Comparison of ENCODE assay signal across 23 cellular contexts in the genomic region with DNA sequence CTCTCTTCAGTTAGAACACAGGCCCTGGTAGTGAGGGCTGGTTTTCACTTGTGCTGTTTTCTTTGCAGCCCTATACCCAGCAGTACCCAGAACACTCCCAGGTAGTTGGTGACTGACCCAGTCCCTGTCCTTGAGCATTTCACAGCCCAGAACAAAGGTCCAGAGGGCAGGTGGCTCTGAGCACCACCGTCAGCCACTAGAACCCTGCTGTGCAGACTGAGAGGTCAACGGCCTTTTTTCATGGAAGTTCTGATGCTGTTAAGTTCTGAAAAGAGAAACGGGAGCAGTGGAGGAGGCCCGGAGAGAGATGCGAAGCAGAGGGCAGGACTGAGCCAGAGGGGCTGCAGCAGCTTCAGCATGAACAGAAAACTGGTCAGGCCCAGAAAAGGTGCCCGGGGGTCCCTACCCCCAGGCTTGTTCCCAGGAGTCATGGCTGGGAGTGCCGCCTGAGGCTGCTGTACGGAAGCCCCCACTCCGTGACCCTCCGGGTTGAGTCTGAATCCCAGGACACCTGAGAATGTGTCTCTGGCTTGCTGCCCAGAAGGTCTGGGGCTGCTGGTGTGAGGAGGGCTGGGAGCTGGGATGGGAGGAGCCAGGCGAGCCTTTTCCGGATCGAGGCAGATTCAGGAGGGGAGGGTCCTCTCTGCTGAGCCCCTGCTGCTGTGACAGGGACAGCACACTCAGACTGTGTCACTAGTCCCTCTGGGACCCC. TPM values are rescaled to one million over a fixed set of nuclear protein-coding genes. Genes with fewer than 3 reads are reported as not detected.
A peak's percentile ranks its signal among the peaks of the same experiment; 100 is the strongest.
DNase-seq lines count a peak whose midpoint lies in the region; ATAC-seq and TF ChIP-seq lines count a peak whose summit lies in the region.
"Had no signal": no experiment of that assay in that cellular context is flagged by ENCODE, and none has a peak within 500 bp of the region (broad histone marks: within the 10 kb centered on the region; RNA-seq: fewer than 3 reads in every experiment).

No MANE protein-coding gene starts in this region.

- no peak overlapping the region for H3K27ac ChIP-seq in effector memory CD4-positive, alpha-beta T cell (ENCODE audit: insufficient read depth, low read length, poor library complexity, severe bottlenecking)
- H3K27ac ChIP-seq: SK-N-MC had no signal

- H3K36me3 Mint-ChIP-seq in activated CD4-positive, alpha-beta T cell treated with anti-CD3 and anti-CD28 coated beads, Interleukin-2, amount 10 ng/mL, durations not matched to agents 7 days and 5 days (ENCODE audit: low read depth) = peaks cover 66% of the 10 kb centered on the region
- H3K36me3 Mint-ChIP-seq in Calu3 (ENCODE audit: insufficient read depth, unreplicated experiment) = peaks cover 80% of the 10 kb centered on the region
- H3K36me3 Mint-ChIP-seq in activated naive CD8-positive, alpha-beta T cell treated with anti-CD3 and anti-CD28 coated beads, Interleukin-2, amount 10 ng/mL, durations not matched to agents 7 days and 5 days = peaks cover 40% of the 10 kb centered on the region
- peaks cover 30% of the 10 kb centered on the region for H3K36me3 Mint-ChIP-seq in mesothelial cell of epicardium

- H3K4me1 ChIP-seq in effector memory CD4-positive, alpha-beta T cell (ENCODE audit: control insufficient read depth, insufficient read depth, low read length, poor library complexity, severe bottlenecking) = peaks cover 47% of the 10 kb centered on the region

- BruUV-seq in Calu3 (replicated peaks; lab: Mats Ljungman, UMichigan) = no TSS peak

- H3K27me3 ChIP-seq in effector memory CD4-positive, alpha-beta T cell (replicated peaks; ENCODE audit: control insufficient read depth, insufficient read depth, low read length, poor library complexity, severe bottlenecking) = no peaks in the 10 kb centered on the region

- no peaks in the 10 kb centered on the region for H3K9me3 ChIP-seq in effector memory CD4-positive, alpha-beta T cell (ENCODE audit: control insufficient read depth, low read length)

- POLR2A ChIA-PET in activated CD4-positive, alpha-beta T cell treated with anti-CD3 and anti-CD28 coated beads, Interleukin-2, amount 10 ng/mL, durations not matched to agents 7 days and 5 days (lab: Charles Lee) = no interaction called here
- POLR2A ChIA-PET in activated naive CD8-positive, alpha-beta T cell treated with anti-CD3 and anti-CD28 coated beads, Interleukin-2, amount 10 ng/mL, durations not matched to agents 7 days and 5 days (lab: Charles Lee) = interaction anchor here (0.9 kb wide), 1 partner anchor 31 kb away, joined by 5 read pairs; no protein-coding TSS in a partner anchor

- peaks cover 82% of the 10 kb centered on the region for H3K36me3 ChIP-seq in effector memory CD4-positive, alpha-beta T cell (ENCODE audit: control insufficient read depth, insufficient read depth, low read length)

- no peaks in the 10 kb centered on the region for H3K27me3 Mint-ChIP-seq in activated CD4-positive, alpha-beta T cell treated with anti-CD3 and anti-CD28 coated beads, Interleukin-2, amount 10 ng/mL, durations not matched to agents 7 days and 5 days
- H3K27me3 Mint-ChIP-seq in Calu3 (ENCODE audit: unreplicated experiment) (no peaks in the 10 kb centered on the region), mesothelial cell of epicardium (ENCODE audit: low read depth) (no peaks in the 10 kb centered on the region)
- H3K27me3 Mint-ChIP-seq in activated naive CD8-positive, alpha-beta T cell treated with anti-CD3 and anti-CD28 coated beads, Interleukin-2, amount 10 ng/mL, durations not matched to agents 7 days and 5 days = no peaks in the 10 kb centered on the region
- H3K27me3 Mint-ChIP-seq: CD4-positive, CD25-positive, alpha-beta regulatory T cell had no signal

- H3K4me1 Mint-ChIP-seq in activated CD4-positive, alpha-beta T cell treated with anti-CD3 and anti-CD28 coated beads, Interleukin-2, amount 10 ng/mL, durations not matched to agents 7 days and 5 days = peaks cover 47% of the 10 kb centered on the region
- H3K4me1 Mint-ChIP-seq in Calu3 (ENCODE audit: low read depth, unreplicated experiment) = no peaks in the 10 kb centered on the region
- H3K4me1 Mint-ChIP-seq in activated naive CD8-positive, alpha-beta T cell treated with anti-CD3 and anti-CD28 coated beads, Interleukin-2, amount 10 ng/mL, durations not matched to agents 7 days and 5 days = peaks cover 19% of the 10 kb centered on the region
- peaks cover 9% of the 10 kb centered on the region for H3K4me1 Mint-ChIP-seq in mesothelial cell of epicardium

- no peak for ATAC-seq in activated naive CD8-positive, alpha-beta T cell treated with anti-CD3 and anti-CD28 coated beads, Interleukin-2, amount 10 ng/mL, durations not matched to agents 7 days and 5 days (ENCODE audit: low read depth)
- ATAC-seq in GM19467 (IDR thresholded peaks at IDR 0.05; ENCODE audit: unreplicated experiment) = no peak

- H3K4me3 ChIP-seq in effector memory CD4-positive, alpha-beta T cell (ENCODE audit: insufficient read depth, low read depth, low read length, poor library complexity, severe bottlenecking) = no peak overlapping the region
- H3K4me3 ChIP-seq: SK-N-MC had no signal

- CTCF ChIA-PET in activated CD4-positive, alpha-beta T cell treated with anti-CD3 and anti-CD28 coated beads, Interleukin-2, amount 10 ng/mL, durations not matched to agents 7 days and 5 days (lab: Charles Lee) = interaction anchor here (0.6 to 1.5 kb wide), 3 partner anchors 20 to 71 kb away, joined by 3 to 6 read pairs (median 3); no protein-coding TSS in a partner anchor
- CTCF ChIA-PET in Calu3 (lab: Charles Lee) = interaction anchor here (0.6 to 0.7 kb wide), 2 partner anchors 48 to 153 kb away, joined by 4 to 7 read pairs; no protein-coding TSS in a partner anchor

- H3K27ac Mint-ChIP-seq in activated CD4-positive, alpha-beta T cell treated with anti-CD3 and anti-CD28 coated beads, Interleukin-2, amount 10 ng/mL, durations not matched to agents 7 days and 5 days = peak overlapping the region; percentile 36
- H3K27ac Mint-ChIP-seq in Calu3 (ENCODE audit: unreplicated experiment) (peak overlapping the region; percentile 37), mesothelial cell of epicardium (peak overlapping the region; percentile 69)
- H3K27ac Mint-ChIP-seq in activated naive CD8-positive, alpha-beta T cell treated with anti-CD3 and anti-CD28 coated beads, Interleukin-2, amount 10 ng/mL, durations not matched to agents 7 days and 5 days = peak overlapping the region; percentile 13
- H3K27ac Mint-ChIP-seq: CD4-positive, CD25-positive, alpha-beta regulatory T cell had no signal

- H3K9me3 Mint-ChIP-seq in activated CD4-positive, alpha-beta T cell treated with anti-CD3 and anti-CD28 coated beads, Interleukin-2, amount 10 ng/mL, durations not matched to agents 7 days and 5 days = no peaks in the 10 kb centered on the region
- H3K9me3 Mint-ChIP-seq in Calu3 (ENCODE audit: low read depth, unreplicated experiment) (no peaks in the 10 kb centered on the region), mesothelial cell of epicardium (no peaks in the 10 kb centered on the region)
- H3K9me3 Mint-ChIP-seq in activated naive CD8-positive, alpha-beta T cell treated with anti-CD3 and anti-CD28 coated beads, Interleukin-2, amount 10 ng/mL, durations not matched to agents 7 days and 5 days = no peaks in the 10 kb centered on the region
- H3K9me3 Mint-ChIP-seq: CD4-positive, CD25-positive, alpha-beta regulatory T cell had no signal

- no peak for TF ChIP-seq CTCF in Calu3 (IDR thresholded peaks at IDR 0.05; ENCODE audit: unreplicated experiment)
- TF ChIP-seq CTCF in mesothelial cell of epicardium (IDR thresholded peaks at IDR 0.05; ENCODE audit: unreplicated experiment) = no peak

- no peak overlapping the region for H3K4me3 Mint-ChIP-seq in activated CD4-positive, alpha-beta T cell treated with anti-CD3 and anti-CD28 coated beads, Interleukin-2, amount 10 ng/mL, durations not matched to agents 7 days and 5 days
- no peak overlapping the region for H3K4me3 Mint-ChIP-seq in Calu3 (ENCODE audit: low read depth, unreplicated experiment)
- no peak overlapping the region for H3K4me3 Mint-ChIP-seq in activated naive CD8-positive, alpha-beta T cell treated with anti-CD3 and anti-CD28 coated beads, Interleukin-2, amount 10 ng/mL, durations not matched to agents 7 days and 5 days
- no peak overlapping the region for H3K4me3 Mint-ChIP-seq in mesothelial cell of epicardium

- DNase-seq in activated CD4-positive, alpha-beta T cell treated with anti-CD3 and anti-CD28 coated beads, Interleukin-2, amount 10 ng/mL, durations not matched to agents 7 days and 5 days = no peak
- no peak for DNase-seq in activated CD4-positive, alpha-beta T cell treated with anti-CD3 and anti-CD28 coated beads for 48 hours
- DNase-seq in Calu3 (no peak), mesothelial cell of epicardium (ENCODE audit: low spot score in 2 of 2, unreplicated experiment in 2 of 2) (peak in 1 of 2 experiments; percentile 56), hippocampal formation (lab: John Stamatoyannopoulos, UW) (no peak)
- DNase-seq in activated naive CD8-positive, alpha-beta T cell treated with anti-CD3 and anti-CD28 coated beads, Interleukin-2, amount 10 ng/mL, durations not matched to agents 7 days and 5 days = no peak
- no peak for DNase-seq in effector memory CD4-positive, alpha-beta T cell
- DNase-seq: activated CD4-positive, CD25-positive, alpha-beta regulatory T cell treated with anti-CD3 and anti-CD28 coated beads, Interleukin-2, amount 50 U/mL, for 72 hours; activated naive CD4-positive, alpha-beta T cell treated with Interleukin-2 at 50 U/mL for 16 hours; CD4-positive, CD25-positive, alpha-beta regulatory T cell; DND-41; HCEC 1CT; head of caudate nucleus; islet precursor cell; Kasumi-1; midbrain; NCI-H146; NCI-H510A; OCI-M1; stimulated activated CD4-positive, alpha-beta T cell treated with anti-CD3 and anti-CD28 coated beads, Interleukin-2, amount 100 ng/mL, for 24 hours; T1000 had no signal

- intact Hi-C loops in Calu3 (cut with micrococcal nuclease; ENCODE audit: unreplicated experiment) = no loop called here

RNA-seq across cellular contexts. Expression of gene ZNF276, which starts 8.7 kb away (rescaled TPM):
- total RNA-seq in activated CD4-positive, alpha-beta T cell treated with anti-CD3 and anti-CD28 coated beads, Interleukin-2, amount 10 ng/mL, durations not matched to agents 7 days and 5 days = 10 to 100 TPM; 79.5 to 96.5 TPM
- total RNA-seq in Calu3 (2022) (30.6 and 37.2 TPM in 2 replicates), mesothelial cell of epicardium (35.0 to 42.2 TPM (median 39.3 TPM) in 3 replicates)
- total RNA-seq in activated naive CD8-positive, alpha-beta T cell treated with anti-CD3 and anti-CD28 coated beads, Interleukin-2, amount 10 ng/mL, durations not matched to agents 7 days and 5 days = 100 to 1,000 TPM in 1 of 2 experiments, 10 to 100 TPM in 1; 98.0 to 107 TPM

RNA-seq across cellular contexts. Expression of gene VPS9D1, which starts 9.3 kb away (rescaled TPM):
- total RNA-seq in activated CD4-positive, alpha-beta T cell treated with anti-CD3 and anti-CD28 coated beads, Interleukin-2, amount 10 ng/mL, durations not matched to agents 7 days and 5 days = 10 to 100 TPM; 10.8 to 13.4 TPM
- total RNA-seq in Calu3 (2022) (26.7 and 28.2 TPM in 2 replicates), mesothelial cell of epicardium (17.1 to 18.3 TPM (median 17.5 TPM) in 3 replicates)
- 10 to 100 TPM; 10.3 to 12.8 TPM for total RNA-seq in activated naive CD8-positive, alpha-beta T cell treated with anti-CD3 and anti-CD28 coated beads, Interleukin-2, amount 10 ng/mL, durations not matched to agents 7 days and 5 days

RNA-seq across cellular contexts. Expression of gene SPATA2L, which starts 28.5 kb away (rescaled TPM):
- 1 to 10 TPM; 5.3 to 8.0 TPM for total RNA-seq in activated CD4-positive, alpha-beta T cell treated with anti-CD3 and anti-CD28 coated beads, Interleukin-2, amount 10 ng/mL, durations not matched to agents 7 days and 5 days
- total RNA-seq in Calu3 (2022) = 20.7 and 23.6 TPM in 2 replicates
- total RNA-seq in activated naive CD8-positive, alpha-beta T cell treated with anti-CD3 and anti-CD28 coated beads, Interleukin-2, amount 10 ng/mL, durations not matched to agents 7 days and 5 days = 1 to 10 TPM; 7.6 to 8.0 TPM
- 7.5 to 9.5 TPM (median 8.8 TPM) in 3 replicates for total RNA-seq in mesothelial cell of epicardium

RNA-seq across cellular contexts. Expression of gene CDK10, which starts 43.5 kb away (rescaled TPM):
- 10 to 100 TPM; 83.1 to 96.8 TPM for total RNA-seq in activated CD4-positive, alpha-beta T cell treated with anti-CD3 and anti-CD28 coated beads, Interleukin-2, amount 10 ng/mL, durations not matched to agents 7 days and 5 days
- 102 and 106 TPM in 2 replicates for total RNA-seq in Calu3 (2022)
- total RNA-seq in activated naive CD8-positive, alpha-beta T cell treated with anti-CD3 and anti-CD28 coated beads, Interleukin-2, amount 10 ng/mL, durations not matched to agents 7 days and 5 days = 100 to 1,000 TPM; 103 to 104 TPM
- total RNA-seq in mesothelial cell of epicardium = 115 to 130 TPM (median 122 TPM) in 3 replicates

Comparison
In these comparisons a context has a peak if more than half of its experiments do, and no peak if none do; other contexts are left out.
1. H3K27ac Mint-ChIP-seq: peak in every context shown above with its lines; median percentile 69 in mesothelial cell of epicardium; 37 in Calu3; 36 in activated CD4-positive, alpha-beta T cell treated with anti-CD3 and anti-CD28 coated beads, Interleukin-2, amount 10 ng/mL, durations not matched to agents 7 days and 5 days; 13 in activated naive CD8-positive, alpha-beta T cell treated with anti-CD3 and anti-CD28 coated beads, Interleukin-2, amount 10 ng/mL, durations not matched to agents 7 days and 5 days.